27 cellular contexts compared by ENCODE assay signal in genomic region chr3:14967285-14967684, GRCh38.
"Had no signal": no experiment of that assay in that cellular context is flagged by ENCODE, and none has a peak within 500 bp of the region (broad histone marks: within the 10 kb centered on the region; RNA-seq: fewer than 3 reads in every experiment).

No MANE protein-coding gene starts in this region.

- H3K9me3 Mint-ChIP-seq: dendritic cell treated with granulocyte-macrophage colony-stimulating factor and Interleukin-4, amounts not matched to agents 40 ng/mL and 50 ng/mL, for 4 days; effector memory CD8-positive, alpha-beta T cell had no signal

- H3K4me1 ChIP-seq: colonic mucosa, esophagus squamous epithelium, gastrocnemius medialis, heart left ventricle had no signal

- H3K27ac Mint-ChIP-seq: dendritic cell treated with granulocyte-macrophage colony-stimulating factor and Interleukin-4, amounts not matched to agents 40 ng/mL and 50 ng/mL, for 4 days; effector memory CD8-positive, alpha-beta T cell had no signal

- H3K4me3 ChIP-seq: colonic mucosa, coronary artery, dorsolateral prefrontal cortex, esophagus muscularis mucosa, esophagus squamous epithelium, gastrocnemius medialis, gastroesophageal sphincter, heart left ventricle, heart right ventricle had no signal

- FAIRE-seq: colon, endometrium, endothelial cell of umbilical vein, frontal cortex had no signal

- H3K27ac ChIP-seq: colonic mucosa, coronary artery, dorsolateral prefrontal cortex, epithelial cell of prostate, esophagus muscularis mucosa, esophagus squamous epithelium, foreskin keratinocyte, gastrocnemius medialis, gastroesophageal sphincter, heart left ventricle, heart right ventricle had no signal

- DNase-seq: colonic mucosa; cortex of kidney; dermis blood vessel endothelial cell; dorsolateral prefrontal cortex; effector CD4-positive, alpha-beta T cell; effector CD8-positive, alpha-beta T cell; effector memory CD4-positive, alpha-beta T cell; effector memory CD8-positive, alpha-beta T cell; erythroblast; esophagus squamous epithelium; foreskin fibroblast; foreskin keratinocyte; foreskin melanocyte; gastrocnemius medialis; glutamatergic neuron; head of caudate nucleus; heart left ventricle; heart right ventricle had no signal

- H3K4me3 Mint-ChIP-seq: dendritic cell treated with granulocyte-macrophage colony-stimulating factor and Interleukin-4, amounts not matched to agents 40 ng/mL and 50 ng/mL, for 4 days; effector memory CD8-positive, alpha-beta T cell had no signal

- H3K27me3 Mint-ChIP-seq: dendritic cell treated with granulocyte-macrophage colony-stimulating factor and Interleukin-4, amounts not matched to agents 40 ng/mL and 50 ng/mL, for 4 days; effector memory CD8-positive, alpha-beta T cell had no signal

- H3K9me3 ChIP-seq: colonic mucosa, esophagus squamous epithelium, gastrocnemius medialis, gastroesophageal sphincter had no signal

- H3K36me3 ChIP-seq: colonic mucosa had no signal

- H3K27me3 ChIP-seq: colonic mucosa, dorsolateral prefrontal cortex, esophagus muscularis mucosa, esophagus squamous epithelium, foreskin keratinocyte, gastrocnemius medialis, gastroesophageal sphincter, heart left ventricle, heart right ventricle had no signal
